In the genomic region with DNA sequence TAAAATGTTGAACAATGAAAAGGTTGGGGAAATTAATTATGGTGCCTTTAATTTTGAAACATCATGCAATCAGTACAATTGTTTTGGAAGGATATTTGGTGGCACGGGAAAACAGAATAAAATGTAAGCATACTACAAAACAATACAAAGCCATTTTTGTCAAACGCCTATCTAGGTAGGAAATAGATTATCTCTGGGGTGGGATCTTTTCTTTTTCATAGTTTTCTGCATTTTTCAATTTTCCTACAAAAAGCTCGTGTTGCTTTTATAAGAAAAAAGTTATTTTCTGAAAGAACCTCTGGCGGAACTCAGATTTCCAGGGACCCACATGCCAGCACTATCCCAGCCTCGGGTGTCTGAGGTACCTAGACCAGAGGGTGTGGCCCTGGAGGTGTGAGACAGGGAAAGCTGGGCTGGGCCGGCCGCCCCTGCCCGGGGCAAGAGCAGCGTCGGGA, we compare ENCODE assay signal across 1 cellular context.
A peak's percentile ranks its signal among the peaks of the same experiment; 100 is the strongest.
TF ChIP-seq lines count a peak whose summit lies in the region.

No MANE protein-coding gene starts in this region.

TF ChIP-seq in GM12878, 131 proteins besides CTCF, POLR2A, EP300 and RAD21:
- TF ChIP-seq POLR2AphosphoS2 (IDR thresholded peaks at IDR 0.05; ENCODE audit: low read depth, low read length) (no peak), NFXL1 (IDR thresholded peaks at IDR 0.05; ENCODE audit: borderline replicate concordance) (0 out of 2 replicates have a peak, but pooled peaks have one; percentile 47)
- TF ChIP-seq, protein P1, sequence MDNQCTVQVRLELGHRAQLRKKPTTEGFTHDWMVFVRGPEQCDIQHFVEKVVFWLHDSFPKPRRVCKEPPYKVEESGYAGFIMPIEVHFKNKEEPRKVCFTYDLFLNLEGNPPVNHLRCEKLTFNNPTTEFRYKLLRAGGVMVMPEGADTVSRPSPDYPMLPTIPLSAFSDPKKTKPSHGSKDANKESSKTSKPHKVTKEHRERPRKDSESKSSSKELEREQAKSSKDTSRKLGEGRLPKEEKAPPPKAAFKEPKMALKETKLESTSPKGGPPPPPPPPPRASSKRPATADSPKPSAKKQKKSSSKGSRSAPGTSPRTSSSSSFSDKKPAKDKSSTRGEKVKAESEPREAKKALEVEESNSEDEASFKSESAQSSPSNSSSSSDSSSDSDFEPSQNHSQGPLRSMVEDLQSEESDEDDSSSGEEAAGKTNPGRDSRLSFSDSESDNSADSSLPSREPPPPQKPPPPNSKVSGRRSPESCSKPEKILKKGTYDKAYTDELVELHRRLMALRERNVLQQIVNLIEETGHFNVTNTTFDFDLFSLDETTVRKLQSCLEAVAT (IDR thresholded peaks at IDR 0.05): peak; percentile 95
